ENCODE assay signal across 20 cellular contexts in genomic region chr4:6951880-6952381, GRCh38. TPM values are rescaled to one million over a fixed set of nuclear protein-coding genes. Genes with fewer than 3 reads are reported as not detected.
DNase-seq lines count a peak whose midpoint lies in the region; ATAC-seq and TF ChIP-seq lines count a peak whose summit lies in the region.
"Had no signal": no experiment of that assay in that cellular context is flagged by ENCODE, and none has a peak within 500 bp of the region (broad histone marks: within the 10 kb centered on the region; RNA-seq: fewer than 3 reads in every experiment).

No MANE protein-coding gene starts in this region.

- H2BK5ac ChIP-seq in H9 (ENCODE audit: insufficient read length, low read length) = no peak overlapping the region

- no peaks in the 10 kb centered on the region for H3K79me1 ChIP-seq in H9 (ENCODE audit: insufficient read depth, low read depth, low read length, poor library complexity, severe bottlenecking)

- no peak for DNase-seq in activated CD4-positive, alpha-beta memory T cell treated with anti-CD3 and anti-CD28 coated beads, Interleukin-2, amount 10 ng/mL, durations not matched to agents 7 days and 5 days
- no peak for DNase-seq in activated CD4-positive, alpha-beta memory T cell treated with anti-CD3 and anti-CD28 coated beads for 36 hours
- DNase-seq in H9 (no peak), natural killer cell (no peak), NCI-H510A (lab: John Stamatoyannopoulos, UW) (no peak)
- DNase-seq in activated CD4-positive, alpha-beta T cell treated with anti-CD3 and anti-CD28 coated beads, Interleukin-2, amount 10 ng/mL, durations not matched to agents 24 days and 14 days = no peak
- DNase-seq: ACHN, COR-L47, esophagus squamous epithelium, GDM1, midbrain, NCI-H1930, NCI-H526, nucleus accumbens, right cardiac atrium, substantia nigra had no signal

- H2BK20ac ChIP-seq in H9 (ENCODE audit: low read depth, low read length, poor library complexity, severe bottlenecking) = no peak overlapping the region

- H2BK120ac ChIP-seq in H9 (ENCODE audit: low read depth, low read length, poor library complexity, severe bottlenecking) = no peak overlapping the region

- no peak overlapping the region for H3K27ac ChIP-seq in H9 (ENCODE audit: insufficient read length, low read depth, low read length)
- H3K27ac ChIP-seq: esophagus squamous epithelium had no signal

- H3K27me3 ChIP-seq in H9 (ENCODE audit: insufficient read depth, low read length) = no peaks in the 10 kb centered on the region
- H3K27me3 ChIP-seq: esophagus squamous epithelium had no signal

- H4K8ac ChIP-seq in H9 (replicated peaks; ENCODE audit: insufficient read length, low read depth, low read length) = no peak overlapping the region

- POLR2A ChIA-PET in activated CD4-positive, alpha-beta memory T cell treated with anti-CD3 and anti-CD28 coated beads, Interleukin-2, amount 10 ng/mL, durations not matched to agents 7 days and 5 days (lab: Charles Lee) = interaction anchor here (1.1 to 1.2 kb wide), 3 partner anchors 10 to 20 kb away, joined by 3 read pairs; no protein-coding TSS in a partner anchor
- POLR2A ChIA-PET in activated CD4-positive, alpha-beta memory T cell treated with anti-CD3 and anti-CD28 coated beads for 36 hours (lab: Charles Lee) = no interaction called here

- peak overlapping the region; percentile 16 for H3K4me3 Mint-ChIP-seq in activated CD4-positive, alpha-beta memory T cell treated with anti-CD3 and anti-CD28 coated beads, Interleukin-2, amount 10 ng/mL, durations not matched to agents 7 days and 5 days
- H3K4me3 Mint-ChIP-seq in activated CD4-positive, alpha-beta memory T cell treated with anti-CD3 and anti-CD28 coated beads for 36 hours = no peak overlapping the region
- 0 out of 5 replicates have a peak overlapping the region, but pooled peaks of 1 of the 2 experiments have one; percentile 3 for H3K4me3 Mint-ChIP-seq in H9
- peak overlapping the region; percentile 53 for H3K4me3 Mint-ChIP-seq in activated T-helper 17 cell treated with anti-CD3 and anti-CD28 coated beads, Interleukin-2, amount 50 U/mL, for 72 hours
- peak overlapping the region; percentile 65 for H3K4me3 Mint-ChIP-seq in natural killer cell
- H3K4me3 Mint-ChIP-seq in activated CD4-positive, alpha-beta T cell treated with anti-CD3 and anti-CD28 coated beads, Interleukin-2, amount 10 ng/mL, durations not matched to agents 24 days and 14 days = no peak overlapping the region
- H3K4me3 Mint-ChIP-seq: brain had no signal

- H4K20me1 ChIP-seq in H9 (ENCODE audit: control insufficient read depth, insufficient read depth, insufficient read length) = no peaks in the 10 kb centered on the region

- intact Hi-C loops in activated CD4-positive, alpha-beta memory T cell treated with anti-CD3 and anti-CD28 coated beads for 36 hours (cut with micrococcal nuclease) = no loop called here
- intact Hi-C loops in natural killer cell (cut with micrococcal nuclease) = no loop called here
- intact Hi-C loops in activated CD4-positive, alpha-beta T cell treated with anti-CD3 and anti-CD28 coated beads, Interleukin-2, amount 10 ng/mL, durations not matched to agents 24 days and 14 days (cut with micrococcal nuclease) = no loop called here

- no peaks in the 10 kb centered on the region for H3K9me3 ChIP-seq in H9 (ENCODE audit: control insufficient read depth, low read depth, low read length)
- H3K9me3 ChIP-seq: esophagus squamous epithelium had no signal

- peaks cover 5% of the 10 kb centered on the region for H3K23me2 ChIP-seq in H9 (ENCODE audit: insufficient read length, low read depth, low read length, poor library complexity, severe bottlenecking)

- H3K56ac ChIP-seq in H9 (ENCODE audit: insufficient read length, low read depth, low read length) = no peak overlapping the region

- H3K4me1 Mint-ChIP-seq in activated CD4-positive, alpha-beta memory T cell treated with anti-CD3 and anti-CD28 coated beads, Interleukin-2, amount 10 ng/mL, durations not matched to agents 7 days and 5 days = peaks cover 24% of the 10 kb centered on the region
- peaks cover 38% of the 10 kb centered on the region for H3K4me1 Mint-ChIP-seq in activated CD4-positive, alpha-beta memory T cell treated with anti-CD3 and anti-CD28 coated beads for 36 hours (ENCODE audit: low read depth)
- H3K4me1 Mint-ChIP-seq in H9 = peaks cover 43 to 51% of the 10 kb centered on the region in 2 experiments
- peaks cover 36% of the 10 kb centered on the region for H3K4me1 Mint-ChIP-seq in activated T-helper 17 cell treated with anti-CD3 and anti-CD28 coated beads, Interleukin-2, amount 50 U/mL, for 72 hours
- H3K4me1 Mint-ChIP-seq in natural killer cell = peaks cover 29 to 37% of the 10 kb centered on the region in 2 donors
- H3K4me1 Mint-ChIP-seq in activated CD4-positive, alpha-beta T cell treated with anti-CD3 and anti-CD28 coated beads, Interleukin-2, amount 10 ng/mL, durations not matched to agents 24 days and 14 days = peaks cover 20% of the 10 kb centered on the region

- 100% methylated on average over 1 of the region's 13 CpGs for WGBS in H9 (ENCODE audit: extremely low coverage, insufficient read length, low lambda C conversion rate)

- peak; percentile 76 for ATAC-seq in activated T-helper 17 cell treated with anti-CD3 and anti-CD28 coated beads, Interleukin-2, amount 50 U/mL, for 72 hours (replicated peaks)
- peak; percentile 75 to 95 (median 81) for ATAC-seq in natural killer cell
- ATAC-seq in GM19397 (IDR thresholded peaks at IDR 0.05; ENCODE audit: unreplicated experiment) = no peak
- ATAC-seq: activated naive CD4-positive, alpha-beta T cell treated with anti-CD3 and anti-CD28 coated beads, Interleukin-2, amount 50 U/mL, for 72 hours; right cardiac atrium had no signal

- H3K18ac ChIP-seq in H9 (ENCODE audit: insufficient read length, low read depth, low read length) = no peak overlapping the region

- no peak overlapping the region for H2AFZ ChIP-seq in H9 (ENCODE audit: low read length)

- CTCF ChIA-PET in activated CD4-positive, alpha-beta memory T cell treated with anti-CD3 and anti-CD28 coated beads, Interleukin-2, amount 10 ng/mL, durations not matched to agents 7 days and 5 days (lab: Charles Lee) = interaction anchor here (1.2 kb wide), 1 partner anchor 22 kb away, joined by 3 read pairs; no protein-coding TSS in a partner anchor
- CTCF ChIA-PET in activated CD4-positive, alpha-beta memory T cell treated with anti-CD3 and anti-CD28 coated beads for 36 hours (lab: Charles Lee) = no interaction called here

- H3K36me3 Mint-ChIP-seq in activated CD4-positive, alpha-beta memory T cell treated with anti-CD3 and anti-CD28 coated beads, Interleukin-2, amount 10 ng/mL, durations not matched to agents 7 days and 5 days (ENCODE audit: low read depth) = peaks cover 12% of the 10 kb centered on the region
- no peaks in the 10 kb centered on the region for H3K36me3 Mint-ChIP-seq in activated CD4-positive, alpha-beta memory T cell treated with anti-CD3 and anti-CD28 coated beads for 36 hours
- H3K36me3 Mint-ChIP-seq in H9 (ENCODE audit: insufficient read depth in 1 of 3, low read depth in 3 of 3) (peaks cover 0 to 4% (median 4%) of the 10 kb centered on the region in 3 experiments; a peak in 4 of 7 replicates), natural killer cell (no peaks in the 10 kb centered on the region)
- H3K36me3 Mint-ChIP-seq in activated T-helper 17 cell treated with anti-CD3 and anti-CD28 coated beads, Interleukin-2, amount 50 U/mL, for 72 hours (ENCODE audit: low read depth) = no peaks in the 10 kb centered on the region
- peaks cover 2% of the 10 kb centered on the region for H3K36me3 Mint-ChIP-seq in activated CD4-positive, alpha-beta T cell treated with anti-CD3 and anti-CD28 coated beads, Interleukin-2, amount 10 ng/mL, durations not matched to agents 24 days and 14 days (ENCODE audit: low read depth)
- H3K36me3 Mint-ChIP-seq: activated naive CD4-positive, alpha-beta T cell treated with anti-CD3 and anti-CD28 coated beads, Interleukin-2, amount 50 U/mL, for 72 hours had no signal

- no peak overlapping the region for H3K27ac Mint-ChIP-seq in activated CD4-positive, alpha-beta memory T cell treated with anti-CD3 and anti-CD28 coated beads, Interleukin-2, amount 10 ng/mL, durations not matched to agents 7 days and 5 days
- H3K27ac Mint-ChIP-seq in activated CD4-positive, alpha-beta memory T cell treated with anti-CD3 and anti-CD28 coated beads for 36 hours = no peak overlapping the region
- H3K27ac Mint-ChIP-seq in H9 (peak overlapping the region in 2 of 3 experiments; percentile 3 to 32; a peak in 4 of 7 replicates), natural killer cell (peak overlapping the region; percentile 65 to 69)
- H3K27ac Mint-ChIP-seq in activated T-helper 17 cell treated with anti-CD3 and anti-CD28 coated beads, Interleukin-2, amount 50 U/mL, for 72 hours = peak overlapping the region; percentile 79
- no peak overlapping the region for H3K27ac Mint-ChIP-seq in activated CD4-positive, alpha-beta T cell treated with anti-CD3 and anti-CD28 coated beads, Interleukin-2, amount 10 ng/mL, durations not matched to agents 24 days and 14 days

- no peak overlapping the region for H2AK5ac ChIP-seq in H9 (ENCODE audit: insufficient read length, low read length)

- H3K9ac ChIP-seq in H9 (ENCODE audit: extremely low read depth, insufficient read length, low read length) = no peak overlapping the region

- no peak overlapping the region for H4K5ac ChIP-seq in H9 (ENCODE audit: insufficient read length, low read depth, low read length)

- H3K9me3 Mint-ChIP-seq in activated CD4-positive, alpha-beta memory T cell treated with anti-CD3 and anti-CD28 coated beads, Interleukin-2, amount 10 ng/mL, durations not matched to agents 7 days and 5 days = no peaks in the 10 kb centered on the region
- H3K9me3 Mint-ChIP-seq in activated CD4-positive, alpha-beta memory T cell treated with anti-CD3 and anti-CD28 coated beads for 36 hours = no peaks in the 10 kb centered on the region
- H3K9me3 Mint-ChIP-seq in H9 = peaks cover 0 to 5% of the 10 kb centered on the region in 2 experiments; a peak in 3 of 5 replicates
- H3K9me3 Mint-ChIP-seq in activated T-helper 17 cell treated with anti-CD3 and anti-CD28 coated beads, Interleukin-2, amount 50 U/mL, for 72 hours = no peaks in the 10 kb centered on the region
- no peaks in the 10 kb centered on the region for H3K9me3 Mint-ChIP-seq in natural killer cell
- no peaks in the 10 kb centered on the region for H3K9me3 Mint-ChIP-seq in activated CD4-positive, alpha-beta T cell treated with anti-CD3 and anti-CD28 coated beads, Interleukin-2, amount 10 ng/mL, durations not matched to agents 24 days and 14 days
- H3K9me3 Mint-ChIP-seq: activated naive CD4-positive, alpha-beta T cell treated with anti-CD3 and anti-CD28 coated beads, Interleukin-2, amount 50 U/mL, for 72 hours had no signal

- H2BK12ac ChIP-seq in H9 (ENCODE audit: insufficient read length, low read depth, low read length) = no peak overlapping the region

- no peaks in the 10 kb centered on the region; the same call in 1 of the 2 replicates for H3K79me2 ChIP-seq in H9 (ENCODE audit: insufficient read depth, low read length)

- TF ChIP-seq CTCF in H9 (conservative IDR thresholded peaks at IDR 0.05) (no peak), natural killer cell (IDR thresholded peaks at IDR 0.05) (no peak)

- no peak overlapping the region for H3K4ac ChIP-seq in H9 (ENCODE audit: low read depth, low read length)

- H3K4me2 ChIP-seq in H9 (ENCODE audit: insufficient read depth, insufficient read length, low read length) = no peak overlapping the region

- H3K14ac ChIP-seq in H9 (ENCODE audit: insufficient read depth, low read length) = no peak overlapping the region

- peaks cover 1% of the 10 kb centered on the region; the same call in 1 of the 2 replicates for H3K4me1 ChIP-seq in H9 (ENCODE audit: insufficient read depth, low read length)

- no peak overlapping the region for H3T11ph ChIP-seq in H9 (ENCODE audit: low read length)

- H2BK15ac ChIP-seq in H9 (ENCODE audit: low read depth, low read length) = no peak overlapping the region

- no peak overlapping the region for H3K23ac ChIP-seq in H9 (ENCODE audit: insufficient read length, low read depth, low read length)

- H3K27me3 Mint-ChIP-seq in activated CD4-positive, alpha-beta memory T cell treated with anti-CD3 and anti-CD28 coated beads, Interleukin-2, amount 10 ng/mL, durations not matched to agents 7 days and 5 days = no peaks in the 10 kb centered on the region
- no peaks in the 10 kb centered on the region for H3K27me3 Mint-ChIP-seq in activated CD4-positive, alpha-beta memory T cell treated with anti-CD3 and anti-CD28 coated beads for 36 hours
- H3K27me3 Mint-ChIP-seq in H9 (ENCODE audit: low read depth) = no peaks in the 10 kb centered on the region
- no peaks in the 10 kb centered on the region for H3K27me3 Mint-ChIP-seq in activated T-helper 17 cell treated with anti-CD3 and anti-CD28 coated beads, Interleukin-2, amount 50 U/mL, for 72 hours
- no peaks in the 10 kb centered on the region for H3K27me3 Mint-ChIP-seq in natural killer cell (ENCODE audit: low read depth in 2 of 2)
- no peaks in the 10 kb centered on the region for H3K27me3 Mint-ChIP-seq in activated CD4-positive, alpha-beta T cell treated with anti-CD3 and anti-CD28 coated beads, Interleukin-2, amount 10 ng/mL, durations not matched to agents 24 days and 14 days
- H3K27me3 Mint-ChIP-seq: brain had no signal

- H4K91ac ChIP-seq in H9 (ENCODE audit: insufficient read length, low read depth, low read length) = no peak overlapping the region

RNA-seq across cellular contexts. Expression of gene TBC1D14, which starts 42.3 kb away (rescaled TPM):
- total RNA-seq in activated CD4-positive, alpha-beta memory T cell treated with anti-CD3 and anti-CD28 coated beads, Interleukin-2, amount 10 ng/mL, durations not matched to agents 7 days and 5 days = 10 to 100 TPM; 53.7 to 55.3 TPM
- total RNA-seq in activated CD4-positive, alpha-beta memory T cell treated with anti-CD3 and anti-CD28 coated beads for 36 hours = 10 to 100 TPM; 37.1 to 37.3 TPM
- total RNA-seq in H9 (2021) = 44.5 and 50.2 TPM in 2 replicates
- 10 to 100 TPM; 44.1 to 63.8 TPM for total RNA-seq in activated T-helper 17 cell treated with anti-CD3 and anti-CD28 coated beads, Interleukin-2, amount 50 U/mL, for 72 hours
- 10 to 100 TPM; 36.0 to 54.7 (median 53.2) TPM for total RNA-seq in natural killer cell
- total RNA-seq in activated CD4-positive, alpha-beta T cell treated with anti-CD3 and anti-CD28 coated beads, Interleukin-2, amount 10 ng/mL, durations not matched to agents 24 days and 14 days = 47.2 and 47.3 TPM in 2 replicates

Comparison
In these comparisons a context has a peak if more than half of its experiments do, and no peak if none do; other contexts are left out.
1. H3K4me3 Mint-ChIP-seq: peak in activated CD4-positive, alpha-beta memory T cell treated with anti-CD3 and anti-CD28 coated beads, Interleukin-2, amount 10 ng/mL, durations not matched to agents 7 days and 5 days (single experiment), activated T-helper 17 cell treated with anti-CD3 and anti-CD28 coated beads, Interleukin-2, amount 50 U/mL, for 72 hours (single experiment) and natural killer cell (single experiment); none in activated CD4-positive, alpha-beta memory T cell treated with anti-CD3 and anti-CD28 coated beads for 36 hours (single experiment) and activated CD4-positive, alpha-beta T cell treated with anti-CD3 and anti-CD28 coated beads, Interleukin-2, amount 10 ng/mL, durations not matched to agents 24 days and 14 days (single experiment).
2. H3K27ac Mint-ChIP-seq: peak in H9 (2 of 3), activated T-helper 17 cell treated with anti-CD3 and anti-CD28 coated beads, Interleukin-2, amount 50 U/mL, for 72 hours (single experiment) and natural killer cell (2 of 2); none in activated CD4-positive, alpha-beta memory T cell treated with anti-CD3 and anti-CD28 coated beads, Interleukin-2, amount 10 ng/mL, durations not matched to agents 7 days and 5 days (single experiment), activated CD4-positive, alpha-beta memory T cell treated with anti-CD3 and anti-CD28 coated beads for 36 hours (single experiment) and activated CD4-positive, alpha-beta T cell treated with anti-CD3 and anti-CD28 coated beads, Interleukin-2, amount 10 ng/mL, durations not matched to agents 24 days and 14 days (single experiment).